8 cellular contexts compared by ENCODE assay signal in the genomic region with DNA sequence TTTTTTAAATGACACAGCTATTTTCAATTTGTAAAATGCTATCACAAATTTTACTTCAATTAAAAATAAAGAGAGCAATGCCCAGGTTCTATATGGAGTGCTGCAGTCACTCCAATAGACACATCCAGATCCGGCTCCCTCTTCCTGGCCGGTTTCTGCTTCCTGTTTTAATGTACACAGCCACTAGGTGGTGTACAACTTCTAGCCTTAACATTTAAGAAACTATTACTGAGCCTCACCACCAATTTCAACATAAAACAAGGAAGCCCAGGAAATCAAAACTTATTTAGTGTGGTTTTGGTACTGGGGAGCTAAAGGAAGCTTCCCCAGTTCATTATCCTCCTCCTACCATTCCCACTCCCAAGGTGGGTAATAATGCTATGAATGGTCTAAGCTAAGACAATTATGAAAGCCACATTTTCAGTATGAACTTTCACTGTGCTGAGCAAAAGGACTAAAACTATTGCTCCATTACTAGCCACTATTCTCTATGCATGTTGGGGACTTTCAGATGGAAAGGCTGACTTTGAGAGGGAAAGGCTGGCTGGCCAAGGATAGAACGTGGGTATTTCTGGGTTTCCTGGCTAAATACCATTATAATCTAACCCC. TPM values are rescaled to one million over a fixed set of nuclear protein-coding genes. Genes with fewer than 3 reads are reported as not detected.
DNase-seq lines count a peak whose midpoint lies in the region; ATAC-seq and TF ChIP-seq lines count a peak whose summit lies in the region.

No MANE protein-coding gene starts in this region.

- no peaks in the 10 kb centered on the region for H3K27me3 Mint-ChIP-seq in natural killer cell (ENCODE audit: low read depth in 2 of 2)

- H3K4me3 Mint-ChIP-seq in natural killer cell = no peak overlapping the region

- DNase-seq in DMS 273 (lab: John Stamatoyannopoulos, UW; ENCODE audit: unreplicated experiment) (peak; percentile 83), HS-5 (ENCODE audit: low read depth) (peak; percentile 47), NCI-H82 (lab: John Stamatoyannopoulos, UW) (peak; percentile 80), activated T-cell treated with anti-CD3 and anti-CD28 coated beads for 4 hours (peak; percentile 42), fibroblast of gingiva (ENCODE audit: low read depth) (peak; percentile 77), natural killer cell (no peak), vagina (ENCODE audit: extremely low spot score in 2 of 2) (no peak)

- ATAC-seq in natural killer cell (peak; percentile 79 to 93 (median 81)), GM18909 (IDR thresholded peaks at IDR 0.05; ENCODE audit: poor library complexity, unreplicated experiment) (no peak)

- no peaks in the 10 kb centered on the region for H3K9me3 ChIP-seq in vagina

- no peaks in the 10 kb centered on the region for H3K9me3 Mint-ChIP-seq in natural killer cell

- H3K27ac ChIP-seq in vagina = peak overlapping the region; percentile 62

- peaks cover 10% of the 10 kb centered on the region for H3K4me1 ChIP-seq in vagina

- no peaks in the 10 kb centered on the region for H3K27me3 ChIP-seq in vagina

- intact Hi-C loops in natural killer cell (cut with micrococcal nuclease) (loop anchor here (1.0 kb wide), 4 partner anchors 88 to 259 kb away; no protein-coding TSS in a partner anchor), vagina (cut with DNase I) (loop anchor here (5.0 to 10.0 kb wide), 2 partner anchors 90 to 203 kb away; no protein-coding TSS in a partner anchor)

- no peak for TF ChIP-seq POLR2A in vagina (IDR thresholded peaks at IDR 0.05)

- H3K27ac Mint-ChIP-seq in natural killer cell = peak overlapping the region in 1 of 2 donors; percentile 37

- peak; percentile 86 for TF ChIP-seq CTCF in natural killer cell (IDR thresholded peaks at IDR 0.05)
- peak; percentile 59 to 84 (median 63) for TF ChIP-seq CTCF in vagina (IDR thresholded peaks at IDR 0.05)

- peaks cover 0 to 9% of the 10 kb centered on the region in 2 donors for H3K4me1 Mint-ChIP-seq in natural killer cell

- H3K36me3 Mint-ChIP-seq in natural killer cell = peaks cover 12% of the 10 kb centered on the region

- peaks cover 0 to 58% of the 10 kb centered on the region in 2 donors for H3K36me3 ChIP-seq in vagina

- no peak overlapping the region for H3K4me3 ChIP-seq in vagina

RNA-seq across cellular contexts. Expression of a gene that starts 25.5 kb away (rescaled TPM):
- total RNA-seq in natural killer cell (1 to 10 TPM; 1.8 to 3.0 (median 2.9) TPM), vagina (16.9 TPM)

RNA-seq across cellular contexts. Expression of a gene that starts 34.5 kb away (rescaled TPM):
- total RNA-seq in natural killer cell (10 to 100 TPM; 67.3 to 73.7 (median 68.5) TPM), vagina (21.6 TPM)

RNA-seq across cellular contexts. Expression of a gene that starts 44.5 kb away (rescaled TPM):
- total RNA-seq in natural killer cell (1 to 10 TPM in 2 of 3 donors, under 1 TPM in 1; 0.73 to 3.9 (median 1.3) TPM), vagina (7.6 TPM)

RNA-seq across cellular contexts. Expression of a gene that starts 48.4 kb away (rescaled TPM):
- total RNA-seq in natural killer cell = 10 to 100 TPM; 10.6 to 19.6 (median 12.3) TPM
- total RNA-seq in vagina = 14.5 TPM

Comparison
In these comparisons a context has a peak if more than half of its experiments do, and no peak if none do; other contexts are left out.
1. DNase-seq: peak in DMS 273 (single experiment), HS-5 (single experiment), NCI-H82 (single experiment), activated T-cell treated with anti-CD3 and anti-CD28 coated beads for 4 hours (single experiment) and fibroblast of gingiva (single experiment); none in natural killer cell (single experiment) and vagina (0 of 2).